14 cellular contexts compared by ENCODE assay signal in genomic region chr1:164720329-164721036, GRCh38.
DNase-seq lines count a peak whose midpoint lies in the region; ATAC-seq and TF ChIP-seq lines count a peak whose summit lies in the region.
"Had no signal": no experiment of that assay in that cellular context is flagged by ENCODE, and none has a peak within 500 bp of the region (broad histone marks: within the 10 kb centered on the region; RNA-seq: fewer than 3 reads in every experiment).

No MANE protein-coding gene starts in this region.

- peaks cover 32% of the 10 kb centered on the region for H3K27me3 Mint-ChIP-seq in stimulated activated naive CD8-positive, alpha-beta T cell treated with anti-CD3 and anti-CD28 coated beads, Interleukin-15, amount 100 ng/mL, for 72 hours
- H3K27me3 Mint-ChIP-seq in activated naive CD8-positive, alpha-beta T cell treated with anti-CD3 and anti-CD28 coated beads, Interleukin-2, amount 50 U/mL, for 24 hours: peaks cover 7% of the 10 kb centered on the region
- H3K27me3 Mint-ChIP-seq: activated B cell treated with CpG ODN at 0.5 μM for 24 hours had no signal

- no peak for TF ChIP-seq CTCF in vagina (IDR thresholded peaks at IDR 0.05)

- H3K9me3 ChIP-seq in vagina: no peaks in the 10 kb centered on the region
- H3K9me3 ChIP-seq: ascending aorta had no signal

- intact Hi-C loops in vagina (cut with DNase I): no loop called here

- H3K27me3 ChIP-seq in vagina: no peaks in the 10 kb centered on the region
- H3K27me3 ChIP-seq: ascending aorta had no signal

- peak overlapping the region in 1 of 2 donors; percentile 14 for H3K4me3 Mint-ChIP-seq in stimulated activated naive CD8-positive, alpha-beta T cell treated with anti-CD3 and anti-CD28 coated beads, Interleukin-15, amount 100 ng/mL, for 72 hours
- no peak overlapping the region for H3K4me3 Mint-ChIP-seq in activated naive CD8-positive, alpha-beta T cell treated with anti-CD3 and anti-CD28 coated beads, Interleukin-2, amount 50 U/mL, for 24 hours
- H3K4me3 Mint-ChIP-seq: activated B cell treated with CpG ODN at 0.5 μM for 24 hours had no signal

- DNase-seq in stimulated activated naive CD8-positive, alpha-beta T cell treated with anti-CD3 and anti-CD28 coated beads, Interleukin-15, amount 100 ng/mL, for 72 hours: no peak
- DNase-seq in stimulated activated naive CD8-positive, alpha-beta T cell treated with anti-CD3 and anti-CD28 coated beads, Interleukin-15, Interleukin-2, amounts not matched to agents 100 U/mL and 50 U/mL, for 24 hours: no peak
- no peak for DNase-seq in activated naive CD8-positive, alpha-beta T cell treated with anti-CD3 and anti-CD28 coated beads, Interleukin-2, amount 50 U/mL, for 24 hours
- peak; percentile 18 for DNase-seq in kidney glomerular epithelial cell (lab: John Stamatoyannopoulos, UW)
- no peak for DNase-seq in vagina (ENCODE audit: extremely low spot score in 2 of 2)
- DNase-seq in NCI-H1417 (lab: John Stamatoyannopoulos, UW): no peak
- DNase-seq in activated CD4-positive, alpha-beta T cell treated with anti-CD3 and anti-CD28 coated beads, Interleukin-2, amount 50 U/mL, for 48 hours: no peak
- DNase-seq in NAMALWA (ENCODE audit: low spot score): no peak
- DNase-seq: ACHN; activated B cell treated with CpG ODN at 0.5 μM for 24 hours; activated T-cell treated with anti-CD3 and anti-CD28 coated beads, Interleukin-2, amount 50 U/mL, for 1 hour; DMS153; NCI-H510A had no signal

- peak; percentile 34 for ATAC-seq in stimulated activated naive CD8-positive, alpha-beta T cell treated with anti-CD3 and anti-CD28 coated beads, Interleukin-15, amount 100 ng/mL, for 72 hours
- ATAC-seq in stimulated activated naive CD8-positive, alpha-beta T cell treated with anti-CD3 and anti-CD28 coated beads, Interleukin-15, Interleukin-2, amounts not matched to agents 100 U/mL and 50 U/mL, for 24 hours: no peak
- ATAC-seq in activated naive CD8-positive, alpha-beta T cell treated with anti-CD3 and anti-CD28 coated beads, Interleukin-2, amount 50 U/mL, for 24 hours: peak; percentile 40

- peak overlapping the region; percentile 30 for H3K27ac ChIP-seq in vagina
- H3K27ac ChIP-seq: ascending aorta had no signal

- no peak overlapping the region for H3K4me3 ChIP-seq in vagina
- H3K4me3 ChIP-seq: ascending aorta had no signal

- no peaks in the 10 kb centered on the region for H3K36me3 ChIP-seq in vagina
- H3K36me3 ChIP-seq: ascending aorta had no signal

- H3K36me3 Mint-ChIP-seq in activated naive CD8-positive, alpha-beta T cell treated with anti-CD3 and anti-CD28 coated beads, Interleukin-2, amount 50 U/mL, for 24 hours (ENCODE audit: low read depth): no peaks in the 10 kb centered on the region

- H3K9me3 Mint-ChIP-seq in stimulated activated naive CD8-positive, alpha-beta T cell treated with anti-CD3 and anti-CD28 coated beads, Interleukin-15, amount 100 ng/mL, for 72 hours: peaks cover 0 to 17% of the 10 kb centered on the region in 2 donors
- H3K9me3 Mint-ChIP-seq in activated naive CD8-positive, alpha-beta T cell treated with anti-CD3 and anti-CD28 coated beads, Interleukin-2, amount 50 U/mL, for 24 hours: peaks cover 11% of the 10 kb centered on the region

- H3K4me1 ChIP-seq in vagina: peaks cover 88% of the 10 kb centered on the region

- H3K4me1 Mint-ChIP-seq in stimulated activated naive CD8-positive, alpha-beta T cell treated with anti-CD3 and anti-CD28 coated beads, Interleukin-15, amount 100 ng/mL, for 72 hours: peaks cover 20% of the 10 kb centered on the region
- peaks cover 13% of the 10 kb centered on the region for H3K4me1 Mint-ChIP-seq in activated naive CD8-positive, alpha-beta T cell treated with anti-CD3 and anti-CD28 coated beads, Interleukin-2, amount 50 U/mL, for 24 hours

- peak overlapping the region in 1 of 2 donors; percentile 10 for H3K27ac Mint-ChIP-seq in stimulated activated naive CD8-positive, alpha-beta T cell treated with anti-CD3 and anti-CD28 coated beads, Interleukin-15, amount 100 ng/mL, for 72 hours
- H3K27ac Mint-ChIP-seq in activated naive CD8-positive, alpha-beta T cell treated with anti-CD3 and anti-CD28 coated beads, Interleukin-2, amount 50 U/mL, for 24 hours: no peak overlapping the region
- H3K27ac Mint-ChIP-seq: activated B cell treated with CpG ODN at 0.5 μM for 24 hours had no signal

- TF ChIP-seq POLR2A in vagina (IDR thresholded peaks at IDR 0.05): no peak
